In genomic region chrX:6052111-6052745, GRCh38 we compare ENCODE assay signal across 25 cellular contexts.
DNase-seq lines count a peak whose midpoint lies in the region; ATAC-seq and TF ChIP-seq lines count a peak whose summit lies in the region.
"Had no signal": no experiment of that assay in that cellular context is flagged by ENCODE, and none has a peak within 500 bp of the region (broad histone marks: within the 10 kb centered on the region; RNA-seq: fewer than 3 reads in every experiment).

No MANE protein-coding gene starts in this region.

- no peaks in the 10 kb centered on the region for H3K36me3 ChIP-seq in kidney epithelial cell (ENCODE audit: control insufficient read depth, insufficient read depth, low read length)
- H3K36me3 ChIP-seq: cardiac muscle cell, heart left ventricle, uterus had no signal

- in situ Hi-C loops in astrocyte of the cerebellum (cut with HindIII; ENCODE audit: low sequenced_read_pairs): no loop called here

- DNase-seq in Ammon's horn (ENCODE audit: low spot score) (peak; percentile 21), H4 (ENCODE audit: low spot score) (peak; percentile 69), astrocyte of the cerebellum (ENCODE audit: low read depth) (peak; percentile 35), kidney epithelial cell (ENCODE audit: low read depth) (peak; percentile 5), kidney glomerular epithelial cell (lab: John Stamatoyannopoulos, UW) (no peak)
- DNase-seq in stimulated activated naive CD8-positive, alpha-beta T cell treated with anti-CD3 and anti-CD28 coated beads, Interleukin-15, Interleukin-2, amounts not matched to agents 100 U/mL and 50 U/mL, for 24 hours: no peak
- DNase-seq: activated gamma-delta T cell treated with Interleukin-2 at 50 U/mL for 16 hours; activated T-cell treated with anti-CD3 and anti-CD28 coated beads, Interleukin-2, amount 50 U/mL, for 24 hours; Caco-2; dermis blood vessel endothelial cell; heart left ventricle; IMR-90; left colon; mesenchymal stem cell; naive B cell; NCI-H1048; NCI-H2081 treated with DMSO at 0.1 percent for 48 hours; NCI-H526; stimulated activated CD4-positive, alpha-beta T cell treated with anti-CD3 and anti-CD28 coated beads, Interleukin-2, amount 100 ng/mL, for 24 hours; T-helper 17 cell; uterus had no signal

- TF ChIP-seq CTCF in astrocyte of the cerebellum (IDR thresholded peaks at IDR 0.05; ENCODE audit: low read depth, low read length, missing control alignments) (no peak), kidney epithelial cell (IDR thresholded peaks at IDR 0.05; ENCODE audit: insufficient read depth, low read length, poor library complexity, severe bottlenecking) (no peak)

- H3K4me3 ChIP-seq in astrocyte of the cerebellum (ENCODE audit: low read depth, low read length) (no peak overlapping the region), kidney epithelial cell (ENCODE audit: low read depth, low read length) (no peak overlapping the region)
- H3K4me3 ChIP-seq: cardiac muscle cell, heart left ventricle, smooth muscle cell, uterus had no signal

- ATAC-seq in GM19328 (IDR thresholded peaks at IDR 0.05; ENCODE audit: unreplicated experiment): no peak
- no peak for ATAC-seq in stimulated activated naive CD8-positive, alpha-beta T cell treated with anti-CD3 and anti-CD28 coated beads, Interleukin-15, Interleukin-2, amounts not matched to agents 100 U/mL and 50 U/mL, for 24 hours
- ATAC-seq in HG03565 (IDR thresholded peaks at IDR 0.05; ENCODE audit: unreplicated experiment): no peak
- ATAC-seq: heart left ventricle, left colon, T-helper 17 cell had no signal

- H3K27me3 ChIP-seq in kidney epithelial cell (ENCODE audit: control insufficient read depth, insufficient read depth, low read length): no peaks in the 10 kb centered on the region
- H3K27me3 ChIP-seq: cardiac muscle cell, heart left ventricle, uterus had no signal

Comparison
In these comparisons a context has a peak if more than half of its experiments do, and no peak if none do; other contexts are left out.
1. DNase-seq: peak in Ammon's horn (single experiment), H4 (single experiment), astrocyte of the cerebellum (single experiment) and kidney epithelial cell (single experiment); none in stimulated activated naive CD8-positive, alpha-beta T cell treated with anti-CD3 and anti-CD28 coated beads, Interleukin-15, Interleukin-2, amounts not matched to agents 100 U/mL and 50 U/mL, for 24 hours (single experiment) and kidney glomerular epithelial cell (single experiment).